In genomic region chr5:132302413-132302812, GRCh38 we compare ENCODE assay signal across 24 cellular contexts. TPM values are rescaled to one million over a fixed set of nuclear protein-coding genes. Genes with fewer than 3 reads are reported as not detected.
"Had no signal": no experiment of that assay in that cellular context is flagged by ENCODE, and none has a peak within 500 bp of the region (broad histone marks: within the 10 kb centered on the region; RNA-seq: fewer than 3 reads in every experiment).

No MANE protein-coding gene starts in this region.

- H3K9me3 ChIP-seq: adrenal gland, esophagus squamous epithelium had no signal

- H3K27ac Mint-ChIP-seq: activated naive CD8-positive, alpha-beta T cell; activated T-cell treated with anti-CD3 and anti-CD28 coated beads, Interleukin-2, amount 50 U/mL, for 24 hours; activated T-helper 17 cell treated with anti-CD3 and anti-CD28 coated beads, Interleukin-2, amount 50 U/mL, for 72 hours; nephron; T-helper 17 cell had no signal

- H3K4me1 Mint-ChIP-seq: central memory CD8-positive, alpha-beta T cell; nephron had no signal

- H3K27ac ChIP-seq: adrenal gland, ascending aorta, brain microvascular endothelial cell, esophagus squamous epithelium, gastroesophageal sphincter, SK-N-MC, tibial artery had no signal

- H3K4me1 ChIP-seq: adrenal gland, ascending aorta, esophagus squamous epithelium, gastroesophageal sphincter had no signal

- H3K27me3 Mint-ChIP-seq: activated naive CD8-positive, alpha-beta T cell; activated T-helper 17 cell treated with anti-CD3 and anti-CD28 coated beads, Interleukin-2, amount 50 U/mL, for 72 hours had no signal

- H3K4me3 ChIP-seq: adrenal gland, ascending aorta, dorsolateral prefrontal cortex, esophagus squamous epithelium, gastroesophageal sphincter, SK-N-MC, spleen, tibial artery had no signal

- ATAC-seq: activated T-helper 17 cell treated with anti-CD3 and anti-CD28 coated beads, Interleukin-2, amount 50 U/mL, for 72 hours; gastroesophageal sphincter; T-helper 17 cell had no signal

- H3K36me3 ChIP-seq: adrenal gland, ascending aorta, brain microvascular endothelial cell, esophagus squamous epithelium, gastroesophageal sphincter, tibial artery had no signal

- FAIRE-seq: colon, kidney had no signal

- H3K27me3 ChIP-seq: adrenal gland, ascending aorta, brain microvascular endothelial cell, dorsolateral prefrontal cortex, esophagus squamous epithelium, gastroesophageal sphincter, spleen, tibial artery had no signal

- H3K4me3 Mint-ChIP-seq: activated naive CD8-positive, alpha-beta T cell; activated T-cell treated with anti-CD3 and anti-CD28 coated beads, Interleukin-2, amount 50 U/mL, for 24 hours; activated T-helper 17 cell treated with anti-CD3 and anti-CD28 coated beads, Interleukin-2, amount 50 U/mL, for 72 hours; central memory CD8-positive, alpha-beta T cell; nephron; T-helper 17 cell had no signal

- DNase-seq: activated CD4-positive, alpha-beta T cell treated with anti-CD3 and anti-CD28 coated beads for 4 hours; activated CD4-positive, alpha-beta T cell treated with anti-CD3 and anti-CD28 coated beads, Interleukin-2, amount 50 U/mL, for 48 hours; activated CD4-positive, CD25-positive, alpha-beta regulatory T cell; activated T-cell treated with anti-CD3 and anti-CD28 coated beads, Interleukin-2, amount 50 U/mL, for 24 hours; brain microvascular endothelial cell; dorsolateral prefrontal cortex; esophagus squamous epithelium; kidney; midbrain; spleen; stimulated activated CD4-positive, alpha-beta T cell treated with anti-CD3 and anti-CD28 coated beads, Interleukin-4, amount 100 ng/mL, for 1 hour; stimulated activated naive CD4-positive, alpha-beta T cell treated with Interleukin-2 at 50 U/mL for 16 hours; SW 1271; T-helper 17 cell; tibial artery had no signal

RNA-seq across cellular contexts. Expression of gene PDLIM4, which starts 44.9 kb away (rescaled TPM):
- total RNA-seq: activated T-helper 17 cell treated with anti-CD3 and anti-CD28 coated beads, Interleukin-2, amount 50 U/mL, for 72 hours; T-helper 17 cell had no signal
